9 cellular contexts compared by ENCODE assay signal in the genomic region with DNA sequence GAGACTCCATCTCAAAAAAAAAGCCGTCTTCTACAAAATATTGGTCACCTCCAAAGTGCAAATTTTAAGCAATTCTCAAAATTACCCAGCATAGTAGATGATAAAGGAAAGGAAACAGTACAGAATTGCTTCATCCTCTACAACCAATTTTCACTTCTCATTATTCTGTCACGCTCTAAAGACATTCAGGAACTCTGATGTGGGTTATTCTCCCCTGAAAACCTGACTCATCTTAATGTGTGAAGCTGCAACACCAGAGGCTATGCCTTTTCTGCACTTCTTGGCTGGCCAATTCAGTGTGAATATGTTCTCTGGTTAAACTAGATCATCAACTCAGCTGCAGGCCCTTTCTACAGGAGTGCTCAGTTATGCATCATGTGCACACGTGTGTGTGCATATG. TPM values are rescaled to one million over a fixed set of nuclear protein-coding genes. Genes with fewer than 3 reads are reported as not detected.
DNase-seq lines count a peak whose midpoint lies in the region; ATAC-seq and TF ChIP-seq lines count a peak whose summit lies in the region.
"Had no signal": no experiment of that assay in that cellular context is flagged by ENCODE, and none has a peak within 500 bp of the region (broad histone marks: within the 10 kb centered on the region; RNA-seq: fewer than 3 reads in every experiment).

No MANE protein-coding gene starts in this region.

- H2BK120ac ChIP-seq in H9 (ENCODE audit: low read depth, low read length, poor library complexity, severe bottlenecking) = no peak overlapping the region

- H3K4me3 Mint-ChIP-seq in osteocyte (ENCODE audit: unreplicated experiment) = no peak overlapping the region
- H3K4me3 Mint-ChIP-seq in H9 = no peak overlapping the region

- H3K23me2 ChIP-seq in H9 (ENCODE audit: insufficient read length, low read depth, low read length, poor library complexity, severe bottlenecking) = no peaks in the 10 kb centered on the region

- H2BK12ac ChIP-seq in H9 (ENCODE audit: insufficient read length, low read depth, low read length) = no peak overlapping the region

- no peaks in the 10 kb centered on the region for H3K27me3 ChIP-seq in H9 (ENCODE audit: insufficient read depth, low read length)

- ATAC-seq in GM21825 (IDR thresholded peaks at IDR 0.05; ENCODE audit: unreplicated experiment) = peak; percentile 96

- H3K23ac ChIP-seq in H9 (ENCODE audit: insufficient read length, low read depth, low read length) = no peak overlapping the region

- no peak for TF ChIP-seq CTCF in epithelial cell of esophagus (IDR thresholded peaks at IDR 0.05; ENCODE audit: insufficient read depth, low read depth, low read length, missing control alignments)
- TF ChIP-seq CTCF in osteocyte (IDR thresholded peaks at IDR 0.05) = no peak
- TF ChIP-seq CTCF in H9 (conservative IDR thresholded peaks at IDR 0.05) = no peak

- H4K5ac ChIP-seq in H9 (ENCODE audit: insufficient read length, low read depth, low read length) = no peak overlapping the region

- no peak overlapping the region for H3K18ac ChIP-seq in H9 (ENCODE audit: insufficient read length, low read depth, low read length)

- H3K4me1 Mint-ChIP-seq in osteocyte (ENCODE audit: unreplicated experiment) (peaks cover 23% of the 10 kb centered on the region), H9 (0 out of 4 replicates have a peak, but pooled peaks cover 0 to 3% of the 10 kb centered on the region in 2 experiments)

- H3K9ac ChIP-seq in H9 (ENCODE audit: extremely low read depth, insufficient read length, low read length) = no peak overlapping the region

- no peak overlapping the region for H2AK5ac ChIP-seq in H9 (ENCODE audit: insufficient read length, low read length)

- DNase-seq in NK-92 treated with Interleukin-12 subunit alpha and Interleukin-12 subunit beta, amount 100 ng/mL, for 24 hours (lab: John Stamatoyannopoulos, UW) = peak; percentile 43
- DNase-seq in NK-92 (lab: John Stamatoyannopoulos, UW; ENCODE audit: unreplicated experiment) (no peak), LHCN-M2 (ENCODE audit: low read depth) (peak; percentile 50), epithelial cell of esophagus (ENCODE audit: low read depth) (peak; percentile 93), osteocyte (ENCODE audit: extremely low spot score, unreplicated experiment) (no peak), H9 (no peak), NCI-H345 treated with DMSO at 0.1 percent for 48 hours (lab: John Stamatoyannopoulos, UW; ENCODE audit: unreplicated experiment) (no peak)

- no peak overlapping the region for H3K14ac ChIP-seq in H9 (ENCODE audit: insufficient read depth, low read length)

- no peaks in the 10 kb centered on the region for H4K20me1 ChIP-seq in H9 (ENCODE audit: control insufficient read depth, insufficient read depth, insufficient read length)

- H3K4ac ChIP-seq in H9 (ENCODE audit: low read depth, low read length) = no peak overlapping the region

- H4K8ac ChIP-seq in H9 (replicated peaks; ENCODE audit: insufficient read length, low read depth, low read length) = no peak overlapping the region

- no peaks in the 10 kb centered on the region for H3K79me2 ChIP-seq in H9 (ENCODE audit: insufficient read depth, low read length)

- no peak overlapping the region for H3K4me2 ChIP-seq in H9 (ENCODE audit: insufficient read depth, insufficient read length, low read length)

- no peak overlapping the region for H4K91ac ChIP-seq in H9 (ENCODE audit: insufficient read length, low read depth, low read length)

- H3K56ac ChIP-seq in H9 (ENCODE audit: insufficient read length, low read depth, low read length) = no peak overlapping the region

- H3K36me3 Mint-ChIP-seq in osteocyte (ENCODE audit: unreplicated experiment) (peaks cover 14% of the 10 kb centered on the region), H9 (ENCODE audit: insufficient read depth in 1 of 3, low read depth in 3 of 3) (peaks cover 12 to 22% (median 16%) of the 10 kb centered on the region in 3 experiments)

- no peak overlapping the region for H2BK5ac ChIP-seq in H9 (ENCODE audit: insufficient read length, low read length)

- peaks cover 8% of the 10 kb centered on the region for H3K9me3 Mint-ChIP-seq in osteocyte (ENCODE audit: unreplicated experiment)
- H3K9me3 Mint-ChIP-seq in H9 = peaks cover 26 to 33% of the 10 kb centered on the region in 2 experiments

- no peak overlapping the region for H2BK15ac ChIP-seq in H9 (ENCODE audit: low read depth, low read length)

- no CpG with 5 or more reads among the region's 3 CpGs for WGBS in H9 (ENCODE audit: extremely low coverage, insufficient read length, low lambda C conversion rate)

- no peak overlapping the region for H3K27ac ChIP-seq in H9 (ENCODE audit: insufficient read length, low read depth, low read length)

- H2AFZ ChIP-seq in H9 (ENCODE audit: low read length) = no peak overlapping the region

- no peaks in the 10 kb centered on the region for H3K9me3 ChIP-seq in H9 (ENCODE audit: control insufficient read depth, low read depth, low read length)

- H3K27ac Mint-ChIP-seq in osteocyte (ENCODE audit: unreplicated experiment) = no peak overlapping the region
- no peak overlapping the region for H3K27ac Mint-ChIP-seq in H9

- no peak overlapping the region for H2BK20ac ChIP-seq in H9 (ENCODE audit: low read depth, low read length, poor library complexity, severe bottlenecking)

- no peak overlapping the region for H3K4me3 ChIP-seq in epithelial cell of esophagus (ENCODE audit: low read length)

- no peaks in the 10 kb centered on the region for H3K4me1 ChIP-seq in H9 (ENCODE audit: insufficient read depth, low read length)

- no peaks in the 10 kb centered on the region for H3K27me3 Mint-ChIP-seq in osteocyte (ENCODE audit: unreplicated experiment)
- peaks cover 8% of the 10 kb centered on the region; the same call in 1 of the 2 replicates for H3K27me3 Mint-ChIP-seq in H9 (ENCODE audit: low read depth)

- no peaks in the 10 kb centered on the region for H3K79me1 ChIP-seq in H9 (ENCODE audit: insufficient read depth, low read depth, low read length, poor library complexity, severe bottlenecking)

- H3T11ph ChIP-seq in H9 (ENCODE audit: low read length) = no peak overlapping the region

RNA-seq across cellular contexts. Expression of a gene that starts 11.0 kb away (rescaled TPM):
- total RNA-seq in LHCN-M2 (2014; rRNA removed) (35.8 and 37.8 TPM in 2 replicates), osteocyte (2.1 and 2.4 TPM in 2 replicates), H9 (2021) (0.68 and 1.0 TPM in 2 replicates)
- 4.3 TPM for polyA plus RNA-seq in LHCN-M2 (2012)

RNA-seq across cellular contexts. Expression of a gene that starts 57.6 kb away (rescaled TPM):
- total RNA-seq in LHCN-M2 (2014; rRNA removed) (not detected in 2 replicates), osteocyte (not detected in 2 replicates), H9 (2021) (not detected in 2 replicates)
- polyA plus RNA-seq in LHCN-M2 (2012) = not detected
- polyA plus RNA-seq: keratinocyte had no signal

Comparison
In these comparisons a context has a peak if more than half of its experiments do, and no peak if none do; other contexts are left out.
1. DNase-seq: peak in NK-92 treated with Interleukin-12 subunit alpha and Interleukin-12 subunit beta, amount 100 ng/mL, for 24 hours (single experiment), LHCN-M2 (single experiment) and epithelial cell of esophagus (single experiment); none in NK-92 (single experiment), osteocyte (single experiment), H9 (single experiment) and NCI-H345 treated with DMSO at 0.1 percent for 48 hours (single experiment).
2. RNA of a gene that starts 11.0 kb away (total RNA-seq): 35.8 to 37.8 TPM in LHCN-M2; 2.1 to 2.4 TPM in osteocyte and 0.68 to 1.0 TPM in H9; every median in the first group is over 10 times any median in the second.